In the genomic region with DNA sequence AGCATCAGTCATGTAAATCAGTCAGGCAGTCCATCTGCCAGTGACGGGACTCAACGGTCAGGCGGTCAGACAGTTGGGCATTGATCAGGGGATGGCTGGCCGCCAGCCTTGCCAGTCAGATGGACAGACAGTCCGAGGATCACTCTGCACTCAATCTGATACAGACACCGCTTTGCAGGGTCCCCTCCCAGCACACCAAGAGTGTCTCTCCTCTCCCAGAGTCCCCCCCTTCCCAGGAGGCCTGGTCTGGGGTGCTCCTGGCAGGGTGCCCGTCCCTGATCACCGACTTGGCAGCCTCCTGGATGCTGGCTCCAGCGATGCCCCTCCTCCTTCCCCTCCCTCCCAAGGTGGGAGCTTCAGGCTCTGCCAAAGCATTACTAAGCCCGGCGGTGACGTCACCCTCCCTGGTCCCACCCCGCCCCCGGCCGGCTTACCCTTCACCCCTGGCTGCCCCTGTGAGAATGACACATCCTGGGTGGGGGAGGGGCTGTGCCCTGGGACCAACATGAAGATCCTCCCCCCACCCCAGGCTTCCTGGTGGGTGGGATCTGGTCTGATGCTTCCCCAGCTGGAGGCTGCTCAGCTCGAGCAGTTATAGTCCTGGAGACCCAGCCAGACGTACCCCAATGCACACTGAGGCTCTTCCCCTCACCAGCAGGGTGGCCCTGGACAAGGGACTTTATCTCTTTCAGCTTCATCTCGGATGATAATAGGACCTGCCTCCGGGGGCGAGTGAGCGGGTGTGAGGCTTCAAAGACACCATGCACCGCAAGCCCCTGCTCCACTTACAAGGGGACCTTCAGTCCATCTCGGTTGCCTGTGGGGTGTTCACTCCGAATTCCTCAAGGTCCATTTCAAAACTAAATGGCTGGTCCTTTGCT, we compare ENCODE assay signal across 8 cellular contexts.
DNase-seq lines count a peak whose midpoint lies in the region; ATAC-seq, FAIRE-seq and TF ChIP-seq lines count a peak whose summit lies in the region.

No MANE protein-coding gene starts in this region.

- peaks cover 2% of the 10 kb centered on the region for H3K4me1 Mint-ChIP-seq in astrocyte (ENCODE audit: low read depth, unreplicated experiment)

- H3K4me3 Mint-ChIP-seq in astrocyte (ENCODE audit: unreplicated experiment), result no peak overlapping the region

- H4K20me1 ChIP-seq in astrocyte (ENCODE audit: insufficient read depth, low read length), result no peaks in the 10 kb centered on the region

- H3K4me3 ChIP-seq in GM06990 (replicated peaks; ENCODE audit: low read depth, low read length) (no peak overlapping the region), astrocyte (ENCODE audit: insufficient read depth, low read depth, low read length) (peak overlapping the region; percentile 30)

- H3K27ac ChIP-seq in astrocyte (ENCODE audit: low read depth, low read length), result no peak overlapping the region

- no peaks in the 10 kb centered on the region; the same call in 1 of the 2 replicates for H3K27me3 ChIP-seq in GM06990 (replicated peaks; ENCODE audit: control insufficient read depth, insufficient read depth, low read length)
- H3K27me3 ChIP-seq in astrocyte (ENCODE audit: insufficient read depth, low read length), result no peaks in the 10 kb centered on the region

- no peaks in the 10 kb centered on the region for H3K36me3 Mint-ChIP-seq in astrocyte (ENCODE audit: low read depth, unreplicated experiment)

- H3K36me3 ChIP-seq in GM06990 (ENCODE audit: control insufficient read depth, insufficient read depth, low read length) (no peaks in the 10 kb centered on the region), astrocyte (ENCODE audit: insufficient read depth, low read length) (no peaks in the 10 kb centered on the region)

- peaks cover 12% of the 10 kb centered on the region for H3K4me1 ChIP-seq in astrocyte (ENCODE audit: insufficient read depth, low read length)

- ATAC-seq in HG02623 (IDR thresholded peaks at IDR 0.05; ENCODE audit: unreplicated experiment) (no peak), GM19035 (IDR thresholded peaks at IDR 0.05; ENCODE audit: unreplicated experiment) (no peak)

- peak overlapping the region; percentile 81 for H3K4me2 ChIP-seq in astrocyte (ENCODE audit: low read length)

- peak overlapping the region; percentile 58 for H3K27ac Mint-ChIP-seq in astrocyte (ENCODE audit: unreplicated experiment)

- TF ChIP-seq CTCF in GM06990 (IDR thresholded peaks at IDR 0.05; ENCODE audit: insufficient read depth, low read length, poor library complexity, severe bottlenecking), result no peak
- no peak for TF ChIP-seq CTCF in astrocyte (IDR thresholded peaks at IDR 0.05; ENCODE audit: insufficient read depth, low read depth, low read length)

- FAIRE-seq in astrocyte (lab: Jason Lieb, UNC), result no peak

- peaks cover 27% of the 10 kb centered on the region for H3K27me3 Mint-ChIP-seq in astrocyte (ENCODE audit: low read depth, unreplicated experiment)

- peak overlapping the region; percentile 45 for H3K9ac ChIP-seq in astrocyte (ENCODE audit: low read length)

- no peaks in the 10 kb centered on the region for H3K79me2 ChIP-seq in astrocyte (ENCODE audit: insufficient read depth, low read length)

- peak overlapping the region; percentile 64 for H2AFZ ChIP-seq in astrocyte (ENCODE audit: low read depth, low read length)

- no peaks in the 10 kb centered on the region for H3K9me3 ChIP-seq in astrocyte (ENCODE audit: insufficient read depth, low read depth, low read length)

- H3K9me3 Mint-ChIP-seq in astrocyte (ENCODE audit: unreplicated experiment), result no peaks in the 10 kb centered on the region

- DNase-seq in GM06990 (ENCODE audit: extremely low read depth, insufficient read length) (peak; percentile 62), NCI-H146 treated with DMSO at 0.1 percent for 48 hours (lab: John Stamatoyannopoulos, UW; ENCODE audit: unreplicated experiment) (peak; percentile 5), astrocyte (ENCODE audit: low read depth) (peak; percentile 69), islet precursor cell (peak; percentile 88), superior temporal gyrus (ENCODE audit: extremely low spot score) (peak; percentile 89), cerebellar cortex (ENCODE audit: low spot score) (no peak)
